8 cellular contexts compared by ENCODE assay signal in the genomic region with DNA sequence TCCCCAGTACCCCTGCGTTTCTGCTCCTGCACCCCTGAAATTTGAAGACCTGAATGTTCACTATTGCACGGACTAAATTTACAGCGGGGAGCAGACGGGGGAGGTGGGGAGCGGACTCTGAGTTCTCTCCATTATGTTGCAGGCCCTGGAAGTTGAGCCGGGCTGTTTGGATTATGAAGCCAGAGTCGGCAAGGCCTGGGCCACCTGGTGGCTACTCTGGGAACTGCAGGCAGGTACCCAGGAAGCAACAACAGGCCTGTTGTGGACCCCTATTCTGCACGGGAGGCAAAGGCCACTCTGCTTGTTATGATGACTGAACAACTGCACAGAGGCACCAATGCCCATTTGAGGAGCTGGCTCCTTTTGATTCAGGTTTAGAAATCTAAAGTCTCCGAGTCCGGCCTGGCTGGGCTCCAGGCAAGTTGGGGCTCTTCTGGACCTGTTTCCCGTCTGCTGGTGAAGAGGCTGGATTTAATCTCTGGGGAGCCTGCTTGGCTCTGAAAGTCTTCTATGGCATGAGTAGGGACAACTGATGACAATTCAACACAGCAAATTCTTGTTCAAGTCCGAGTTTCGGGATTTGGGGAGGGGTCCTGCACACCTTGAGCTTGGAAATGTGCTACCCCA. TPM values are rescaled to one million over a fixed set of nuclear protein-coding genes. Genes with fewer than 3 reads are reported as not detected.
DNase-seq lines count a peak whose midpoint lies in the region; ATAC-seq and TF ChIP-seq lines count a peak whose summit lies in the region.

No MANE protein-coding gene starts in this region.

- no peaks in the 10 kb centered on the region for H3K36me3 ChIP-seq in mucosa of descending colon (ENCODE audit: low read depth)

- ATAC-seq in GM18867 (IDR thresholded peaks at IDR 0.05; ENCODE audit: unreplicated experiment) (peak; percentile 44), mucosa of descending colon (peak; percentile 72), HG02884 (IDR thresholded peaks at IDR 0.05; ENCODE audit: unreplicated experiment) (no peak)

- DNase-seq in AG10803 (ENCODE audit: low read depth), result peak; percentile 51
- peak; percentile 69 for DNase-seq in NCI-H2171 treated with DMSO at 0.1 percent for 48 hours (lab: John Stamatoyannopoulos, UW)
- peak; percentile 28 to 83 (median 80) for DNase-seq in activated CD8-positive, alpha-beta memory T cell treated with anti-CD3 and anti-CD28 coated beads for 48 hours (ENCODE audit: low read depth in 2 of 3, low spot score in 2 of 3)
- peak; percentile 84 for DNase-seq in endothelial cell (ENCODE audit: low spot score)
- peak; percentile 59 to 84 (median 79) for DNase-seq in mucosa of descending colon
- peak; percentile 64 for DNase-seq in stimulated activated CD8-positive, alpha-beta memory T cell treated with anti-CD3 and anti-CD28 coated beads, Interleukin-4, amount 100 ng/mL, for 24 hours (ENCODE audit: low read depth)

- peaks cover 2% of the 10 kb centered on the region for H3K27me3 Mint-ChIP-seq in endothelial cell (ENCODE audit: unreplicated experiment)

- TF ChIP-seq CTCF in AG10803 (conservative IDR thresholded peaks at IDR 0.05; ENCODE audit: low read length) (peak; percentile 98), endothelial cell (IDR thresholded peaks at IDR 0.05; ENCODE audit: unreplicated experiment) (peak; percentile 99), mucosa of descending colon (IDR thresholded peaks at IDR 0.05) (peak; percentile 99)

- H3K4me1 ChIP-seq in mucosa of descending colon (ENCODE audit: low read depth), result no peaks in the 10 kb centered on the region

- intact Hi-C loops in mucosa of descending colon (cut with DNase I, micrococcal nuclease), result loop anchor here in 1 of 2 donors (10.0 kb wide), 1 partner anchor 238 kb away; no protein-coding TSS in a partner anchor

- no peak overlapping the region for H3K4me3 Mint-ChIP-seq in endothelial cell (ENCODE audit: unreplicated experiment)

- H3K9me3 Mint-ChIP-seq in endothelial cell (ENCODE audit: unreplicated experiment), result no peaks in the 10 kb centered on the region

- no peaks in the 10 kb centered on the region for H3K4me1 Mint-ChIP-seq in endothelial cell (ENCODE audit: unreplicated experiment)

- H3K9me3 ChIP-seq in mucosa of descending colon, result no peaks in the 10 kb centered on the region

- no peaks in the 10 kb centered on the region for H3K36me3 Mint-ChIP-seq in endothelial cell (ENCODE audit: low read depth, unreplicated experiment)

- H3K4me3 ChIP-seq in AG10803 (ENCODE audit: low read length) (no peak overlapping the region), mucosa of descending colon (no peak overlapping the region)

- no peak overlapping the region for H3K27ac Mint-ChIP-seq in endothelial cell (ENCODE audit: unreplicated experiment)

RNA-seq across cellular contexts. Expression of a gene that starts 34.1 kb away (rescaled TPM):
- not detected for total RNA-seq in endothelial cell (ENCODE audit: unreplicated experiment)
- not detected for total RNA-seq in mucosa of descending colon
